ENCODE assay signal across 11 cellular contexts in genomic region chr19:40826312-40826698, GRCh38. TPM values are rescaled to one million over a fixed set of nuclear protein-coding genes. Genes with fewer than 3 reads are reported as not detected.
DNase-seq lines count a peak whose midpoint lies in the region; ATAC-seq, FAIRE-seq and TF ChIP-seq lines count a peak whose summit lies in the region.
"Not testable (repeated sequence)": the region's sequence is repeated elsewhere in the genome, so short reads cannot be mapped to it uniquely, and the experiment has no call there.
"Had no signal": no experiment of that assay in that cellular context is flagged by ENCODE, and none has a peak within 500 bp of the region (broad histone marks: within the 10 kb centered on the region; RNA-seq: fewer than 3 reads in every experiment).

No MANE protein-coding gene starts in this region.

- not testable (repeated sequence) for H3K4me3 ChIP-seq in HCT116 (replicated peaks in 1 of 2; ENCODE audit: low read depth in 1 of 2, low read length in 2 of 2); naive thymus-derived CD4-positive, alpha-beta T cell (ENCODE audit: low read length)
- peak overlapping the region; percentile 25; the same call in 1 of the 2 replicates for H3K4me3 ChIP-seq in K562

- H3K27me3 ChIP-seq in CD4-positive, alpha-beta T cell (ENCODE audit: control insufficient read depth, insufficient read depth, low read length); HCT116 (ENCODE audit: insufficient read depth, low read length); K562 (ENCODE audit: control insufficient read depth in 2 of 2, insufficient read depth in 2 of 2, low read length in 2 of 2); naive thymus-derived CD4-positive, alpha-beta T cell (ENCODE audit: control insufficient read depth in 2 of 2, insufficient read depth in 2 of 2, low read length in 2 of 2): not testable (repeated sequence)

- H3K9ac ChIP-seq in HCT116 (ENCODE audit: low read length), result not testable (repeated sequence)
- peak overlapping the region in 1 of 2 experiments; percentile 73; a peak in 2 of 4 replicates for H3K9ac ChIP-seq in K562 (ENCODE audit: insufficient read depth in 1 of 2, low read depth in 2 of 2, low read length in 2 of 2)

- H3K4me3 Mint-ChIP-seq in CD4-positive, alpha-beta T cell; WTC11; activated CD8-positive, alpha-beta memory T cell treated with anti-CD3 and anti-CD28 coated beads, Interleukin-2, amount 10 ng/mL, durations not matched to agents 7 days and 5 days: not testable (repeated sequence)
- peak overlapping the region in 9 of 10 donors; percentile 22 to 76 (median 52) for H3K4me3 Mint-ChIP-seq in naive thymus-derived CD4-positive, alpha-beta T cell

- H3K27ac ChIP-seq in CD4-positive, alpha-beta T cell (ENCODE audit: low read depth, low read length); HCT116 (ENCODE audit: low read depth, low read length): not testable (repeated sequence)
- H3K27ac ChIP-seq in K562 (ENCODE audit: extremely low read depth, low read depth, low read length), result peak overlapping the region; percentile 50; the same call in 2 of the 3 replicates
- peak overlapping the region; percentile 61 for H3K27ac ChIP-seq in naive thymus-derived CD4-positive, alpha-beta T cell (ENCODE audit: low read depth, low read length)

- H3K27ac Mint-ChIP-seq in CD4-positive, alpha-beta T cell, result peak overlapping the region; percentile 85
- not testable (repeated sequence) for H3K27ac Mint-ChIP-seq in WTC11
- peak overlapping the region; percentile 50 for H3K27ac Mint-ChIP-seq in activated CD8-positive, alpha-beta memory T cell treated with anti-CD3 and anti-CD28 coated beads, Interleukin-2, amount 10 ng/mL, durations not matched to agents 7 days and 5 days
- H3K27ac Mint-ChIP-seq in naive thymus-derived CD4-positive, alpha-beta T cell, result peak overlapping the region; percentile 75 to 98 (median 95)

- RAD21 ChIA-PET in HCT116 (lab: Charles Lee; ENCODE audit: low non-redundant PET in 1 of 2, low total read pairs in 2 of 2, uncharacterized antibody in 2 of 2, unreplicated experiment in 2 of 2), result not testable (repeated sequence)

- not testable (repeated sequence) for H2AFZ ChIP-seq in HCT116 (ENCODE audit: low read depth, low read length, poor library complexity, severe bottlenecking)
- H2AFZ ChIP-seq in K562 (ENCODE audit: low read depth, low read length), result peak overlapping the region; percentile 82

- TF ChIP-seq POLR2A in HCT116 (IDR thresholded peaks at IDR 0.05; ENCODE audit: borderline replicate concordance, extremely low read depth, insufficient read depth, insufficient read length); K562 (conservative IDR thresholded peaks at IDR 0.05): not testable (repeated sequence)

- not testable (repeated sequence) for H3K9me3 Mint-ChIP-seq in CD4-positive, alpha-beta T cell; WTC11; activated CD8-positive, alpha-beta memory T cell treated with anti-CD3 and anti-CD28 coated beads, Interleukin-2, amount 10 ng/mL, durations not matched to agents 7 days and 5 days (ENCODE audit: low read depth)
- peaks cover 0 to 14% (median 0%) of the 10 kb centered on the region in 11 donors for H3K9me3 Mint-ChIP-seq in naive thymus-derived CD4-positive, alpha-beta T cell

- not testable (repeated sequence) for H3K36me3 ChIP-seq in HCT116 (ENCODE audit: control insufficient read depth in 1 of 2, insufficient read depth in 2 of 2, low read length in 2 of 2); K562 (ENCODE audit: control insufficient read depth, insufficient read depth, low read length); naive thymus-derived CD4-positive, alpha-beta T cell (ENCODE audit: control insufficient read depth in 2 of 3, insufficient read depth in 3 of 3, low read length in 3 of 3)

- not testable (repeated sequence) for BruUV-seq in HCT116 (replicated peaks; lab: Mats Ljungman, UMichigan); K562 (replicated peaks; lab: Mats Ljungman, UMichigan)

- not testable (repeated sequence) for DNase-seq in CD4-positive, alpha-beta T cell; HCT116 (ENCODE audit: low read depth, low spot score); WTC11 (ENCODE audit: low spot score); K562 (ENCODE audit: extremely low read depth in 1 of 4, low spot score in 3 of 4); naive thymus-derived CD4-positive, alpha-beta T cell; omental fat pad (ENCODE audit: low spot score)
- DNase-seq in activated CD8-positive, alpha-beta memory T cell treated with anti-CD3 and anti-CD28 coated beads, Interleukin-2, amount 10 ng/mL, durations not matched to agents 7 days and 5 days, result peak; percentile 22

- not testable (repeated sequence) for TF ChIP-seq EP300 in K562 (IDR thresholded peaks at IDR 0.05; ENCODE audit: low read length)

- intact Hi-C loops in CD4-positive, alpha-beta T cell (cut with DNase I, micrococcal nuclease), result loop anchor here in 1 of 2 experiments (2.0 kb wide), 1 partner anchor 436 kb away; no protein-coding TSS in a partner anchor
- intact Hi-C loops in HCT116 (cut with micrococcal nuclease); K562 (cut with micrococcal nuclease): not testable (repeated sequence)
- intact Hi-C loops in naive thymus-derived CD4-positive, alpha-beta T cell (cut with micrococcal nuclease), result loop anchor here in 1 of 2 donors (1.0 to 2.0 kb wide), 2 partner anchors 82 to 144 kb away; no protein-coding TSS in a partner anchor

- H3K27me3 Mint-ChIP-seq in CD4-positive, alpha-beta T cell; WTC11 (ENCODE audit: low read depth); activated CD8-positive, alpha-beta memory T cell treated with anti-CD3 and anti-CD28 coated beads, Interleukin-2, amount 10 ng/mL, durations not matched to agents 7 days and 5 days; naive thymus-derived CD4-positive, alpha-beta T cell: not testable (repeated sequence)

- CTCF ChIA-PET in CD4-positive, alpha-beta T cell (lab: Charles Lee); HCT116 (lab: Charles Lee); WTC11 (lab: Charles Lee); activated CD8-positive, alpha-beta memory T cell treated with anti-CD3 and anti-CD28 coated beads, Interleukin-2, amount 10 ng/mL, durations not matched to agents 7 days and 5 days (lab: Charles Lee); K562 (lab: Yijun Ruan, JAX; ENCODE audit: low intra/inter-chr PET ratio); naive thymus-derived CD4-positive, alpha-beta T cell (lab: Charles Lee): not testable (repeated sequence)

- not testable (repeated sequence) for TF ChIP-seq CTCF in CD4-positive, alpha-beta T cell (IDR thresholded peaks at IDR 0.05); HCT116 (IDR thresholded peaks at IDR 0.05 in 2 of 3, conservative IDR thresholded peaks at IDR 0.05 in 1 of 3; ENCODE audit: borderline replicate concordance in 1 of 3, insufficient read depth in 1 of 3, low read depth in 2 of 3, low read length in 2 of 3); WTC11 (IDR thresholded peaks at IDR 0.05); K562 (IDR thresholded peaks at IDR 0.05 in 2 of 3, conservative IDR thresholded peaks at IDR 0.05 in 1 of 3; ENCODE audit: insufficient read depth in 2 of 3, low read depth in 1 of 3, low read length in 3 of 3); omental fat pad (IDR thresholded peaks at IDR 0.05)

- H3K9me3 ChIP-seq in CD4-positive, alpha-beta T cell (ENCODE audit: control insufficient read depth, low read length); HCT116 (ENCODE audit: control insufficient read depth in 1 of 2, insufficient read depth in 1 of 2, low read depth in 1 of 2, low read length in 2 of 2); K562 (replicated peaks; ENCODE audit: control insufficient read depth, insufficient read depth, low read depth, low read length); naive thymus-derived CD4-positive, alpha-beta T cell (ENCODE audit: control insufficient read depth in 2 of 3, low read length in 3 of 3): not testable (repeated sequence)

- not testable (repeated sequence) for H3K79me2 ChIP-seq in HCT116 (ENCODE audit: insufficient read depth, low read length); K562 (ENCODE audit: control insufficient read depth, insufficient read depth, low read length)

- peak; percentile 91 for FAIRE-seq in K562 (lab: Jason Lieb, UNC)

- ATAC-seq in CD4-positive, alpha-beta T cell (ENCODE audit: poor library complexity); naive thymus-derived CD4-positive, alpha-beta T cell: not testable (repeated sequence)
- ATAC-seq in HCT116 (peak; percentile 60; the same call in 1 of the 2 replicates), WTC11 (peak; percentile 81), K562 (peak; percentile 90), omental fat pad (ENCODE audit: low FRiP score) (peak; percentile 8)
- ATAC-seq in activated CD8-positive, alpha-beta memory T cell treated with anti-CD3 and anti-CD28 coated beads, Interleukin-2, amount 10 ng/mL, durations not matched to agents 7 days and 5 days, result peak; percentile 9

- in situ Hi-C loops in K562 (cut with MboI), result not testable (repeated sequence)

- not testable (repeated sequence) for H3K36me3 Mint-ChIP-seq in CD4-positive, alpha-beta T cell (ENCODE audit: low read depth); WTC11; activated CD8-positive, alpha-beta memory T cell treated with anti-CD3 and anti-CD28 coated beads, Interleukin-2, amount 10 ng/mL, durations not matched to agents 7 days and 5 days
- H3K36me3 Mint-ChIP-seq in naive thymus-derived CD4-positive, alpha-beta T cell, result peaks cover 4 to 27% (median 11%) of the 10 kb centered on the region in 5 donors

- H3K9me1 ChIP-seq in K562 (ENCODE audit: control insufficient read depth, insufficient read depth, low read length), result not testable (repeated sequence)

- H3K4me1 Mint-ChIP-seq in CD4-positive, alpha-beta T cell (ENCODE audit: low read depth), result peaks cover 23% of the 10 kb centered on the region
- not testable (repeated sequence) for H3K4me1 Mint-ChIP-seq in WTC11
- peaks cover 19% of the 10 kb centered on the region for H3K4me1 Mint-ChIP-seq in activated CD8-positive, alpha-beta memory T cell treated with anti-CD3 and anti-CD28 coated beads, Interleukin-2, amount 10 ng/mL, durations not matched to agents 7 days and 5 days
- peaks cover 20 to 46% (median 33%) of the 10 kb centered on the region in 7 donors for H3K4me1 Mint-ChIP-seq in naive thymus-derived CD4-positive, alpha-beta T cell

- POLR2A ChIA-PET in CD4-positive, alpha-beta T cell (lab: Charles Lee), result interaction anchor here (0.6 to 1.5 kb wide), 4 partner anchors 28 to 436 kb away, joined by 3 to 8 read pairs (median 5); partner anchors contain the start of genes EGLN2 and RAB4B
- POLR2A ChIA-PET in HCT116 (lab: Charles Lee); WTC11 (lab: Charles Lee); K562 (lab: Yijun Ruan, JAX): not testable (repeated sequence)
- POLR2A ChIA-PET in naive thymus-derived CD4-positive, alpha-beta T cell (lab: Charles Lee), result interaction anchor here (0.6 to 2.5 kb wide), 3 partner anchors 17 to 82 kb away, joined by 3 to 11 read pairs (median 4); partner anchors contain the start of genes ACTMAP and SNRPA

- not testable (repeated sequence) for H3K4me2 ChIP-seq in HCT116 (ENCODE audit: low read length)
- peak overlapping the region; percentile 73 for H3K4me2 ChIP-seq in K562 (ENCODE audit: insufficient read depth, low read length)

- not testable (repeated sequence) for TF ChIP-seq RAD21 in HCT116 (IDR thresholded peaks at IDR 0.05; ENCODE audit: low read depth); K562 (CRISPR knock-in tag; conservative IDR thresholded peaks at IDR 0.05 in 1 of 2, IDR thresholded peaks at IDR 0.05 in 1 of 2)

- not testable (repeated sequence) for H3K9me2 ChIP-seq in HCT116 (ENCODE audit: insufficient read depth)

- H4K20me1 ChIP-seq in HCT116 (ENCODE audit: insufficient read depth); K562 (replicated peaks; ENCODE audit: control insufficient read depth, insufficient read depth, low read length): not testable (repeated sequence)

- 0% methylated on average over 3 of the region's 14 CpGs for WGBS in K562 (ENCODE audit: insufficient coverage, low coverage, missing lambda C conversion rate)

- H3K4me1 ChIP-seq in HCT116 (ENCODE audit: control insufficient read depth in 1 of 2, insufficient read depth in 2 of 2, low read length in 2 of 2), result not testable (repeated sequence)
- H3K4me1 ChIP-seq in K562 (replicated peaks in 1 of 2; ENCODE audit: control insufficient read depth in 2 of 2, insufficient read depth in 2 of 2, low read length in 2 of 2), result peaks cover 37 to 49% of the 10 kb centered on the region in 2 experiments
- peaks cover 5 to 15% of the 10 kb centered on the region in 2 donors for H3K4me1 ChIP-seq in naive thymus-derived CD4-positive, alpha-beta T cell (ENCODE audit: control insufficient read depth in 2 of 2, insufficient read depth in 2 of 2, low read length in 2 of 2)

RNA-seq across cellular contexts. Expression of gene CYP2A6, which starts 23.9 kb away (rescaled TPM):
- not detected for total RNA-seq in CD4-positive, alpha-beta T cell
- total RNA-seq in HCT116 (2021; ENCODE audit: unreplicated experiment) (0.57 TPM), WTC11 (2021) (0.25 to 0.80 TPM (median 0.28 TPM) in 3 replicates), K562 (2014; rRNA removed) (not detected in 2 replicates), K562 (2014; rRNA removed; fragmentation: Illumina TruSeq; extraction: Trizol) (not detected in 2 replicates), K562 (2015; rRNA removed; fragmentation: Illumina TruSeq; extraction: Trizol) (not detected in 2 replicates), K562 (2021) (0.31 and 0.65 TPM in 2 replicates), omental fat pad (under 1 TPM in 1 of 4 donors, not detected in 3; 0.36 TPM)
- 0.29 TPM in 1 of 2 replicates, not detected in the other for polyA plus RNA-seq in HCT116 (2012)
- not detected for total RNA-seq in activated CD8-positive, alpha-beta memory T cell treated with anti-CD3 and anti-CD28 coated beads, Interleukin-2, amount 10 ng/mL, durations not matched to agents 7 days and 5 days
- total RNA-seq in K562 (2011; cell fraction: chromatin; rRNA removed; ENCODE audit: low replicate concordance), result not detected in 2 replicates
- not detected in 2 replicates for total RNA-seq in K562 (2011; cell fraction: nucleolus; rRNA removed)
- total RNA-seq in K562 (2011; cell fraction: nucleoplasm; rRNA removed), result not detected in 2 replicates
- polyA plus RNA-seq in K562 (2011; rRNA removed) (not detected in 2 replicates), K562 (2014; fragmentation: Illumina TruSeq; extraction: Trizol) (not detected in 2 replicates), K562 (2014; fragmentation: Nextera tagmentation; extraction: Ambion mirVana) (not detected), K562 (2014; rRNA removed) (not detected in 2 replicates)
- polyA plus RNA-seq in K562 (2011; cell fraction: cytosol; rRNA removed), result not detected in 2 replicates
- polyA plus RNA-seq in K562 (2011; cell fraction: nucleus; rRNA removed), result not detected in 2 replicates
- not detected in 2 replicates for polyA plus RNA-seq in K562 (2012)
- not detected in 2 replicates for polyA minus RNA-seq in K562 (2011; rRNA and poly(A)+ RNA removed)
- polyA minus RNA-seq in K562 (2011; cell fraction: cytosol; rRNA and poly(A)+ RNA removed), result not detected in 2 replicates
- not detected in 2 replicates for polyA minus RNA-seq in K562 (2011; cell fraction: nucleus; rRNA and poly(A)+ RNA removed)
- under 1 TPM in 3 of 5 experiments, not detected in 2; 0.19 to 0.43 (median 0.27) TPM for total RNA-seq in naive thymus-derived CD4-positive, alpha-beta T cell
- polyA plus RNA-seq in naive thymus-derived CD4-positive, alpha-beta T cell, result not detected
- total RNA-seq: A172, H1, IMR-90 had no signal
- polyA plus RNA-seq: AG04450, IMR-90 had no signal

RNA-seq across cellular contexts. Expression of gene EGLN2, which starts 27.3 kb away (rescaled TPM):
- total RNA-seq in CD4-positive, alpha-beta T cell, result 100 to 1,000 TPM; 150 to 151 TPM
- total RNA-seq in HCT116 (2021; ENCODE audit: unreplicated experiment) (58.6 TPM), WTC11 (2021) (97.7 to 106 TPM (median 102 TPM) in 3 replicates), K562 (2014; rRNA removed) (104 and 120 TPM in 2 replicates), K562 (2014; rRNA removed; fragmentation: Illumina TruSeq; extraction: Trizol) (51.2 and 71.0 TPM in 2 replicates), K562 (2015; rRNA removed; fragmentation: Illumina TruSeq; extraction: Trizol) (92.0 and 92.9 TPM in 2 replicates), K562 (2021) (111 and 114 TPM in 2 replicates), omental fat pad (100 to 1,000 TPM in 2 of 4 donors, 10 to 100 TPM in 2; 91.6 to 107 (median 101) TPM)
- 49.8 and 51.1 TPM in 2 replicates for polyA plus RNA-seq in HCT116 (2012)
- 100 to 1,000 TPM; 101 to 105 TPM for total RNA-seq in activated CD8-positive, alpha-beta memory T cell treated with anti-CD3 and anti-CD28 coated beads, Interleukin-2, amount 10 ng/mL, durations not matched to agents 7 days and 5 days
- 63.0 and 140 TPM in 2 replicates for total RNA-seq in K562 (2011; cell fraction: chromatin; rRNA removed; ENCODE audit: low replicate concordance)
- total RNA-seq in K562 (2011; cell fraction: nucleolus; rRNA removed), result 93.6 and 96.2 TPM in 2 replicates
- 80.4 and 98.4 TPM in 2 replicates for total RNA-seq in K562 (2011; cell fraction: nucleoplasm; rRNA removed)
- polyA plus RNA-seq in K562 (2011; rRNA removed) (41.1 and 52.0 TPM in 2 replicates), K562 (2014; fragmentation: Illumina TruSeq; extraction: Trizol) (65.7 and 78.9 TPM in 2 replicates), K562 (2014; fragmentation: Nextera tagmentation; extraction: Ambion mirVana) (10 to 100 TPM in 1 of 2 experiments, 1 to 10 TPM in 1; 9.6 to 19.1 TPM), K562 (2014; rRNA removed) (81.3 and 92.5 TPM in 2 replicates)
- 56.6 and 123 TPM in 2 replicates for polyA plus RNA-seq in K562 (2011; cell fraction: cytosol; rRNA removed)
- polyA plus RNA-seq in K562 (2011; cell fraction: nucleus; rRNA removed), result 86.2 and 132 TPM in 2 replicates
- polyA plus RNA-seq in K562 (2012), result 87.1 and 100 TPM in 2 replicates
- 18.5 and 29.1 TPM in 2 replicates for polyA minus RNA-seq in K562 (2011; rRNA and poly(A)+ RNA removed)
- polyA minus RNA-seq in K562 (2011; cell fraction: cytosol; rRNA and poly(A)+ RNA removed), result 35.9 and 41.9 TPM in 2 replicates
- polyA minus RNA-seq in K562 (2011; cell fraction: nucleus; rRNA and poly(A)+ RNA removed), result 31.8 and 35.2 TPM in 2 replicates
- total RNA-seq in naive thymus-derived CD4-positive, alpha-beta T cell, result 100 to 1,000 TPM; 122 to 239 (median 157) TPM
- 100 to 1,000 TPM; 154 to 254 TPM for polyA plus RNA-seq in naive thymus-derived CD4-positive, alpha-beta T cell

RNA-seq across cellular contexts. Expression of gene RAB4B, which starts 48.3 kb away (rescaled TPM):
- 10 to 100 TPM; 26.6 to 26.9 TPM for total RNA-seq in CD4-positive, alpha-beta T cell
- total RNA-seq in HCT116 (2021; ENCODE audit: unreplicated experiment) (18.7 TPM), WTC11 (2021) (29.7 to 34.1 TPM (median 30.5 TPM) in 3 replicates), K562 (2014; rRNA removed) (11.9 and 14.8 TPM in 2 replicates), K562 (2014; rRNA removed; fragmentation: Illumina TruSeq; extraction: Trizol) (1.9 and 4.2 TPM in 2 replicates), K562 (2015; rRNA removed; fragmentation: Illumina TruSeq; extraction: Trizol) (7.7 and 9.2 TPM in 2 replicates), K562 (2021) (15.4 and 15.6 TPM in 2 replicates), omental fat pad (10 to 100 TPM; 20.0 to 37.0 (median 21.7) TPM)
- 26.2 and 26.3 TPM in 2 replicates for polyA plus RNA-seq in HCT116 (2012)
- total RNA-seq in activated CD8-positive, alpha-beta memory T cell treated with anti-CD3 and anti-CD28 coated beads, Interleukin-2, amount 10 ng/mL, durations not matched to agents 7 days and 5 days, result 10 to 100 TPM; 36.2 to 56.7 TPM
- total RNA-seq in K562 (2011; cell fraction: chromatin; rRNA removed; ENCODE audit: low replicate concordance), result 17.4 and 18.8 TPM in 2 replicates
- total RNA-seq in K562 (2011; cell fraction: nucleolus; rRNA removed), result 12.3 and 13.6 TPM in 2 replicates
- 11.1 and 23.1 TPM in 2 replicates for total RNA-seq in K562 (2011; cell fraction: nucleoplasm; rRNA removed)
- polyA plus RNA-seq in K562 (2011; rRNA removed) (11.7 and 14.6 TPM in 2 replicates), K562 (2014; fragmentation: Illumina TruSeq; extraction: Trizol) (9.0 and 14.6 TPM in 2 replicates), K562 (2014; fragmentation: Nextera tagmentation; extraction: Ambion mirVana) (under 1 TPM; 0.28 to 0.92 TPM), K562 (2014; rRNA removed) (20.4 and 20.9 TPM in 2 replicates)
- polyA plus RNA-seq in K562 (2011; cell fraction: cytosol; rRNA removed), result 24.7 and 32.5 TPM in 2 replicates
- polyA plus RNA-seq in K562 (2011; cell fraction: nucleus; rRNA removed), result 23.7 and 28.9 TPM in 2 replicates
- polyA plus RNA-seq in K562 (2012), result 15.9 and 29.9 TPM in 2 replicates
- 2.0 and 2.6 TPM in 2 replicates for polyA minus RNA-seq in K562 (2011; rRNA and poly(A)+ RNA removed)
- polyA minus RNA-seq in K562 (2011; cell fraction: cytosol; rRNA and poly(A)+ RNA removed), result 2.4 and 3.2 TPM in 2 replicates
- polyA minus RNA-seq in K562 (2011; cell fraction: nucleus; rRNA and poly(A)+ RNA removed), result 1.8 and 3.1 TPM in 2 replicates
- total RNA-seq in naive thymus-derived CD4-positive, alpha-beta T cell, result 10 to 100 TPM; 37.6 to 63.0 (median 52.5) TPM
- polyA plus RNA-seq in naive thymus-derived CD4-positive, alpha-beta T cell, result 10 to 100 TPM; 54.7 to 65.2 TPM

RNA-seq across cellular contexts. Expression of gene MIA, which starts 51.0 kb away (rescaled TPM):
- total RNA-seq in CD4-positive, alpha-beta T cell, result not detected
- total RNA-seq in HCT116 (2021; ENCODE audit: unreplicated experiment), result 1.4 TPM
- 0.83 and 2.2 TPM in 2 replicates for polyA plus RNA-seq in HCT116 (2012)
- not detected in 3 replicates for total RNA-seq in WTC11 (2021)
- not detected for total RNA-seq in activated CD8-positive, alpha-beta memory T cell treated with anti-CD3 and anti-CD28 coated beads, Interleukin-2, amount 10 ng/mL, durations not matched to agents 7 days and 5 days
- total RNA-seq in K562 (2011; cell fraction: chromatin; rRNA removed; ENCODE audit: low replicate concordance), result 2.7 and 4.0 TPM in 2 replicates
- not detected in 2 replicates for total RNA-seq in K562 (2011; cell fraction: nucleolus; rRNA removed)
- not detected in 2 replicates for total RNA-seq in K562 (2011; cell fraction: nucleoplasm; rRNA removed)
- not detected in 2 replicates for total RNA-seq in K562 (2014; rRNA removed)
- not detected in 2 replicates for total RNA-seq in K562 (2014; rRNA removed; fragmentation: Illumina TruSeq; extraction: Trizol)
- not detected in 2 replicates for total RNA-seq in K562 (2015; rRNA removed; fragmentation: Illumina TruSeq; extraction: Trizol)
- not detected in 2 replicates for total RNA-seq in K562 (2021)
- polyA plus RNA-seq in K562 (2011; rRNA removed), result not detected in 2 replicates
- polyA plus RNA-seq in K562 (2011; cell fraction: cytosol; rRNA removed), result not detected in 2 replicates
- polyA plus RNA-seq in K562 (2011; cell fraction: nucleus; rRNA removed), result 0.74 TPM in 1 of 2 replicates, not detected in the other
- polyA plus RNA-seq in K562 (2012), result 0.93 TPM in 1 of 2 replicates, not detected in the other
- not detected in 2 replicates for polyA plus RNA-seq in K562 (2014; fragmentation: Illumina TruSeq; extraction: Trizol)
- not detected for polyA plus RNA-seq in K562 (2014; fragmentation: Nextera tagmentation; extraction: Ambion mirVana)
- 0.21 and 1.1 TPM in 2 replicates for polyA plus RNA-seq in K562 (2014; rRNA removed)
- polyA minus RNA-seq in K562 (2011; rRNA and poly(A)+ RNA removed), result not detected in 2 replicates
- polyA minus RNA-seq in K562 (2011; cell fraction: cytosol; rRNA and poly(A)+ RNA removed), result not detected in 2 replicates
- not detected in 2 replicates for polyA minus RNA-seq in K562 (2011; cell fraction: nucleus; rRNA and poly(A)+ RNA removed)
- 1 to 10 TPM in 2 of 5 experiments, not detected in 3; 4.9 to 7.2 TPM for total RNA-seq in naive thymus-derived CD4-positive, alpha-beta T cell
- polyA plus RNA-seq in naive thymus-derived CD4-positive, alpha-beta T cell, result not detected
- not detected for total RNA-seq in omental fat pad
- total RNA-seq: A172, H1, IMR-90 had no signal
- polyA plus RNA-seq: AG04450, H1 had no signal

RNA-seq across cellular contexts. Expression of gene CYP2A7, which starts 55.7 kb away (rescaled TPM):
- total RNA-seq in CD4-positive, alpha-beta T cell, result not detected
- total RNA-seq in HCT116 (2021; ENCODE audit: unreplicated experiment) (not detected), WTC11 (2021) (0.21 TPM in 1 of 3 replicates, not detected in the others), K562 (2014; rRNA removed) (not detected in 2 replicates), K562 (2014; rRNA removed; fragmentation: Illumina TruSeq; extraction: Trizol) (not detected in 2 replicates), K562 (2015; rRNA removed; fragmentation: Illumina TruSeq; extraction: Trizol) (not detected in 2 replicates), K562 (2021) (0.22 TPM in 1 of 2 replicates, not detected in the other), omental fat pad (not detected)
- polyA plus RNA-seq in HCT116 (2012), result 0.03 and 0.06 TPM in 2 replicates
- not detected for total RNA-seq in activated CD8-positive, alpha-beta memory T cell treated with anti-CD3 and anti-CD28 coated beads, Interleukin-2, amount 10 ng/mL, durations not matched to agents 7 days and 5 days
- not detected in 2 replicates for total RNA-seq in K562 (2011; cell fraction: chromatin; rRNA removed; ENCODE audit: low replicate concordance)
- not detected in 2 replicates for total RNA-seq in K562 (2011; cell fraction: nucleolus; rRNA removed)
- total RNA-seq in K562 (2011; cell fraction: nucleoplasm; rRNA removed), result not detected in 2 replicates
- polyA plus RNA-seq in K562 (2011; rRNA removed) (not detected in 2 replicates), K562 (2014; fragmentation: Illumina TruSeq; extraction: Trizol) (not detected in 2 replicates), K562 (2014; fragmentation: Nextera tagmentation; extraction: Ambion mirVana) (not detected), K562 (2014; rRNA removed) (not detected in 2 replicates)
- not detected in 2 replicates for polyA plus RNA-seq in K562 (2011; cell fraction: cytosol; rRNA removed)
- polyA plus RNA-seq in K562 (2011; cell fraction: nucleus; rRNA removed), result not detected in 2 replicates
- polyA plus RNA-seq in K562 (2012), result not detected in 2 replicates
- not detected in 2 replicates for polyA minus RNA-seq in K562 (2011; rRNA and poly(A)+ RNA removed)
- polyA minus RNA-seq in K562 (2011; cell fraction: cytosol; rRNA and poly(A)+ RNA removed), result not detected in 2 replicates
- polyA minus RNA-seq in K562 (2011; cell fraction: nucleus; rRNA and poly(A)+ RNA removed), result not detected in 2 replicates
- not detected for total RNA-seq in naive thymus-derived CD4-positive, alpha-beta T cell
- polyA plus RNA-seq in naive thymus-derived CD4-positive, alpha-beta T cell, result not detected
- total RNA-seq: A172, H1, IMR-90 had no signal
- polyA plus RNA-seq: AG04450, IMR-90 had no signal
